Comparison of ENCODE assay signal across 7 cellular contexts in the genomic region with DNA sequence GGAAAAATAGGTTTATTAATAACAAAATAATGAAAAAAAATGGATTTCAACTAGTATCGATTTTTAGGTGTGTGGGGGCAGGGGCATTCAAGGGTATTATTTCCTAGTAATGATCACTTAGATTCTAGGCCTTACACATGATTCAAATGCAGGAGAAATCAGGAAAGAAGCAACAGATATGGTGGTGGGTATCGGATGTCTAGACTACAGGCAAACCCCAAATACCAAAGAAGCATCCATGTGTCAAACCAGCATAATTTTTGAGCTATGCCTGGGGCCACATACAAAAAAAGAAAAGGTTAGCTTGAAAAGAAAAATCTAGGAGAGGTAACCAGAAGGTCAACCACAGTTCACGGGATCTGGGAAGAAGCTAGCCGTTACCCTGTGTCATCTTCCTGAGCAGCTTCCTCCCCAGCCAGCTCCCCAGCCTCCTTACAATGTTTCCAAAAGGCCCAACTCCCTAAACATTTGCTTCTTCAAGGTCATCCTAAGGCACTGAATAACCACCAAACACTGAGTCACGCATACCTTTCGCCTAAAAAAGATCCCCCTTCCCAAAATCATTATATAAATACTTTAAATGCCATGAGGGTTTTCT. TPM values are rescaled to one million over a fixed set of nuclear protein-coding genes. Genes with fewer than 3 reads are reported as not detected.
DNase-seq lines count a peak whose midpoint lies in the region; ATAC-seq and TF ChIP-seq lines count a peak whose summit lies in the region.

No MANE protein-coding gene starts in this region.

- H3K4me1 Mint-ChIP-seq in H9 (peaks cover 65 to 67% of the 10 kb centered on the region in 2 experiments), progenitor cell of endocrine pancreas (ENCODE audit: low read depth) (peaks cover 61% of the 10 kb centered on the region)

- H3K4me3 Mint-ChIP-seq in H9 (peak overlapping the region; percentile 99), progenitor cell of endocrine pancreas (ENCODE audit: low read depth) (peak overlapping the region; percentile 99)

- peaks cover 15 to 20% (median 17%) of the 10 kb centered on the region in 3 experiments for H3K36me3 Mint-ChIP-seq in H9 (ENCODE audit: insufficient read depth in 1 of 3, low read depth in 3 of 3)
- H3K36me3 Mint-ChIP-seq in progenitor cell of endocrine pancreas (ENCODE audit: insufficient read depth): peaks cover 3% of the 10 kb centered on the region

- no peak overlapping the region for H4K5ac ChIP-seq in H9 (ENCODE audit: insufficient read length, low read depth, low read length)

- H3K27ac Mint-ChIP-seq in H9 (peak overlapping the region; percentile 77 to 97 (median 91)), progenitor cell of endocrine pancreas (peak overlapping the region; percentile 99)

- no peak overlapping the region for H4K91ac ChIP-seq in H9 (ENCODE audit: insufficient read length, low read depth, low read length)

- no CpG with 5 or more reads among the region's 6 CpGs for WGBS in H9 (ENCODE audit: extremely low coverage, insufficient read length, low lambda C conversion rate)

- H3K18ac ChIP-seq in H9 (ENCODE audit: insufficient read length, low read depth, low read length): no peak overlapping the region

- H2AK5ac ChIP-seq in H9 (ENCODE audit: insufficient read length, low read length): no peak overlapping the region

- H3K23ac ChIP-seq in H9 (ENCODE audit: insufficient read length, low read depth, low read length): no peak overlapping the region

- H4K8ac ChIP-seq in H9 (replicated peaks; ENCODE audit: insufficient read length, low read depth, low read length): no peak overlapping the region

- TF ChIP-seq CTCF in H9 (conservative IDR thresholded peaks at IDR 0.05) (no peak), progenitor cell of endocrine pancreas (IDR thresholded peaks at IDR 0.05; ENCODE audit: unreplicated experiment) (no peak)

- no peaks in the 10 kb centered on the region for H4K20me1 ChIP-seq in H9 (ENCODE audit: control insufficient read depth, insufficient read depth, insufficient read length)

- H2BK5ac ChIP-seq in H9 (ENCODE audit: insufficient read length, low read length): no peak overlapping the region

- peak overlapping the region; percentile 99 for H3K9ac ChIP-seq in H9 (ENCODE audit: extremely low read depth, insufficient read length, low read length)
- H3K9ac ChIP-seq in endocrine pancreas (ENCODE audit: control insufficient read depth, insufficient read depth, low read length): no peak overlapping the region

- H3K27me3 Mint-ChIP-seq in H9 (ENCODE audit: low read depth) (peaks cover 3% of the 10 kb centered on the region; the same call in 1 of the 2 replicates), progenitor cell of endocrine pancreas (no peaks in the 10 kb centered on the region)

- no peak overlapping the region; the same call in 1 of the 2 replicates for H3K14ac ChIP-seq in H9 (ENCODE audit: insufficient read depth, low read length)

- H3K9me3 ChIP-seq in H9 (ENCODE audit: control insufficient read depth, low read depth, low read length) (no peaks in the 10 kb centered on the region), endocrine pancreas (ENCODE audit: control insufficient read depth, low read length) (no peaks in the 10 kb centered on the region)

- H3K4me2 ChIP-seq in H9 (ENCODE audit: insufficient read depth, insufficient read length, low read length): peak overlapping the region; percentile 98

- no peak overlapping the region for H3K56ac ChIP-seq in H9 (ENCODE audit: insufficient read length, low read depth, low read length)

- no peak for ATAC-seq in left lobe of liver

- no peak overlapping the region for H2AFZ ChIP-seq in H9 (ENCODE audit: low read length)

- H3K27ac ChIP-seq in H9 (ENCODE audit: insufficient read length, low read depth, low read length): peak overlapping the region; percentile 52

- H3K79me2 ChIP-seq in H9 (ENCODE audit: insufficient read depth, low read length): peaks cover 75% of the 10 kb centered on the region

- H3K79me1 ChIP-seq in H9 (ENCODE audit: insufficient read depth, low read depth, low read length, poor library complexity, severe bottlenecking): no peaks in the 10 kb centered on the region

- DNase-seq in H9: no peak
- peak; percentile 56 for DNase-seq in OCI-M1 (lab: John Stamatoyannopoulos, UW)
- DNase-seq in progenitor cell of endocrine pancreas (ENCODE audit: low spot score, unreplicated experiment): no peak
- DNase-seq in left lobe of liver (ENCODE audit: low spot score): no peak
- DNase-seq in COLO668 (lab: John Stamatoyannopoulos, UW; ENCODE audit: unreplicated experiment): no peak
- no peak for DNase-seq in NCI-H2081 (lab: John Stamatoyannopoulos, UW)

- peaks cover 5% of the 10 kb centered on the region; the same call in 1 of the 2 replicates for H3K4me1 ChIP-seq in H9 (ENCODE audit: insufficient read depth, low read length)
- H3K4me1 ChIP-seq in endocrine pancreas (ENCODE audit: control insufficient read depth, insufficient read depth, low read length): peaks cover 18% of the 10 kb centered on the region

- H3K23me2 ChIP-seq in H9 (ENCODE audit: insufficient read length, low read depth, low read length, poor library complexity, severe bottlenecking): peaks cover 16% of the 10 kb centered on the region

- no peak overlapping the region for H2BK12ac ChIP-seq in H9 (ENCODE audit: insufficient read length, low read depth, low read length)

- H3K4ac ChIP-seq in H9 (ENCODE audit: low read depth, low read length): no peak overlapping the region

- peak overlapping the region; percentile 87 for H3K4me3 ChIP-seq in endocrine pancreas (ENCODE audit: control insufficient read depth, insufficient read depth, low read length)

- no peak overlapping the region for H2BK15ac ChIP-seq in H9 (ENCODE audit: low read depth, low read length)

- no peak overlapping the region for H2BK120ac ChIP-seq in H9 (ENCODE audit: low read depth, low read length, poor library complexity, severe bottlenecking)

- H3K36me3 ChIP-seq in endocrine pancreas (ENCODE audit: control insufficient read depth, insufficient read depth, low read length): no peaks in the 10 kb centered on the region

- H2BK20ac ChIP-seq in H9 (ENCODE audit: low read depth, low read length, poor library complexity, severe bottlenecking): no peak overlapping the region

- H3K27me3 ChIP-seq in H9 (ENCODE audit: insufficient read depth, low read length): no peaks in the 10 kb centered on the region
- no peaks in the 10 kb centered on the region for H3K27me3 ChIP-seq in endocrine pancreas (ENCODE audit: control insufficient read depth, insufficient read depth, low read length)

- H3K9me3 Mint-ChIP-seq in H9: peaks cover 5 to 6% of the 10 kb centered on the region in 2 experiments; a peak in 4 of 5 replicates
- H3K9me3 Mint-ChIP-seq in progenitor cell of endocrine pancreas (ENCODE audit: low read depth): no peaks in the 10 kb centered on the region

- no peak overlapping the region for H3T11ph ChIP-seq in H9 (ENCODE audit: low read length)

RNA-seq across cellular contexts. Expression of a gene that starts 3.2 kb away (rescaled TPM):
- 497 and 501 TPM in 2 replicates for total RNA-seq in H9 (2021)
- 391 and 408 TPM in 2 replicates for total RNA-seq in progenitor cell of endocrine pancreas
- total RNA-seq in left lobe of liver: 3.5 TPM

Comparison
In these comparisons a context has a peak if more than half of its experiments do, and no peak if none do; other contexts are left out.
1. RNA of a gene that starts 3.2 kb away (total RNA-seq): 497 to 501 TPM in H9 and 391 to 408 TPM in progenitor cell of endocrine pancreas; 3.5 TPM in left lobe of liver (single experiment); every median in the first group is over 10 times any median in the second.